In the genomic region with DNA sequence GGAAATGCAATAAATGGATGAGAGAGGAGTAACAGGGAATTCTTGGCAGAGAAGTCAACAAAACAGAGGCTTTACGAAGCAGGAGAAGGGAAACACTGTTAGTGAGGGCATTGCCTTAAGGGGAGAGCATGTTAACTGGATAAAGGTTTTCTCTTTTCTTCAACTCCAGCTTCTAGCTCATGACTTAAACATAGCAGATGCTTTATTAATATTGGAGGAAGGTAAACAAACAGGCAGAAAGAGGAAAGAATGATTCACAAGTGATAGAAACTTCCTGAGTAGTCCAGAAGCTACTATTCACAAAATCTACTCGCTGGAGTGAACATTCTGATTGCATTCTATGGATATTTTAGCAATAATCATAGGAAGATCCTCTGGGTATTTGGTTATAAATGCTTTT, we compare ENCODE assay signal across 25 cellular contexts.
"Had no signal": no experiment of that assay in that cellular context is flagged by ENCODE, and none has a peak within 500 bp of the region (broad histone marks: within the 10 kb centered on the region; RNA-seq: fewer than 3 reads in every experiment).

No MANE protein-coding gene starts in this region.

- H3K4me1 Mint-ChIP-seq: activated naive CD8-positive, alpha-beta T cell treated with anti-CD3 and anti-CD28 coated beads for 36 hours; naive thymus-derived CD4-positive, alpha-beta T cell; stimulated activated effector memory CD8-positive, alpha-beta T cell treated with anti-CD3 and anti-CD28 coated beads, Interleukin-12 subunit alpha, Interleukin-12 subunit beta, amount 100 ng/mL, for 72 hours; stimulated activated naive CD8-positive, alpha-beta T cell treated with anti-CD3 and anti-CD28 coated beads, Interleukin-15, amount 100 ng/mL, for 72 hours; T-helper 17 cell had no signal

- DNase-seq: activated CD4-positive, alpha-beta T cell treated with anti-CD3 and anti-CD28 coated beads for 4 hours; activated CD4-positive, alpha-beta T cell treated with anti-CD3 and anti-CD28 coated beads, Interleukin-2, amount 50 U/mL, for 48 hours; activated CD4-positive, CD25-positive, alpha-beta regulatory T cell; activated naive CD4-positive, alpha-beta T cell treated with Interleukin-2 at 50 U/mL for 16 hours; activated naive CD8-positive, alpha-beta T cell treated with anti-CD3 and anti-CD28 coated beads for 36 hours; activated T-cell treated with anti-CD3 and anti-CD28 coated beads, Interleukin-2, amount 50 U/mL, for 48 hours; effector memory CD4-positive, alpha-beta T cell; glutamatergic neuron; hippocampal formation; islet precursor cell; lower lobe of right lung; naive thymus-derived CD4-positive, alpha-beta T cell; pancreas; psoas muscle; right cardiac atrium; stimulated activated CD4-positive, alpha-beta T cell treated with anti-CD3 and anti-CD28 coated beads, Interleukin-2, amount 100 ng/mL, for 24 hours; stimulated activated naive CD8-positive, alpha-beta T cell treated with anti-CD3 and anti-CD28 coated beads, Interleukin-15, amount 100 ng/mL, for 72 hours; SW 1271; T-helper 17 cell; tibial artery had no signal

- H3K4me3 Mint-ChIP-seq: activated naive CD8-positive, alpha-beta T cell treated with anti-CD3 and anti-CD28 coated beads for 36 hours; dendritic cell treated with granulocyte-macrophage colony-stimulating factor and Interleukin-4, amounts not matched to agents 40 ng/mL and 50 ng/mL, for 4 days; naive thymus-derived CD4-positive, alpha-beta T cell; stimulated activated effector memory CD8-positive, alpha-beta T cell treated with anti-CD3 and anti-CD28 coated beads, Interleukin-12 subunit alpha, Interleukin-12 subunit beta, amount 100 ng/mL, for 72 hours; stimulated activated naive CD8-positive, alpha-beta T cell treated with anti-CD3 and anti-CD28 coated beads, Interleukin-15, amount 100 ng/mL, for 72 hours; T-helper 17 cell had no signal

- H3K27ac Mint-ChIP-seq: activated naive CD8-positive, alpha-beta T cell treated with anti-CD3 and anti-CD28 coated beads for 36 hours; dendritic cell treated with granulocyte-macrophage colony-stimulating factor and Interleukin-4, amounts not matched to agents 40 ng/mL and 50 ng/mL, for 4 days; naive thymus-derived CD4-positive, alpha-beta T cell; stimulated activated effector memory CD8-positive, alpha-beta T cell treated with anti-CD3 and anti-CD28 coated beads, Interleukin-12 subunit alpha, Interleukin-12 subunit beta, amount 100 ng/mL, for 72 hours; stimulated activated naive CD8-positive, alpha-beta T cell treated with anti-CD3 and anti-CD28 coated beads, Interleukin-15, amount 100 ng/mL, for 72 hours; T-helper 17 cell had no signal

- H3K27me3 Mint-ChIP-seq: activated naive CD8-positive, alpha-beta T cell treated with anti-CD3 and anti-CD28 coated beads for 36 hours; dendritic cell treated with granulocyte-macrophage colony-stimulating factor and Interleukin-4, amounts not matched to agents 40 ng/mL and 50 ng/mL, for 4 days; naive thymus-derived CD4-positive, alpha-beta T cell; stimulated activated naive CD8-positive, alpha-beta T cell treated with anti-CD3 and anti-CD28 coated beads, Interleukin-15, amount 100 ng/mL, for 72 hours; T-helper 17 cell had no signal

- H3K27ac ChIP-seq: lower lobe of right lung, pancreas, psoas muscle, tibial artery had no signal

- H3K4me1 ChIP-seq: lower lobe of right lung, pancreas, psoas muscle, tibial artery had no signal

- H3K9me3 ChIP-seq: lower lobe of right lung, pancreas, psoas muscle, tibial artery had no signal

- H3K4me3 ChIP-seq: lower lobe of right lung, pancreas, psoas muscle, tibial artery had no signal

- ATAC-seq: esophagus mucosa; left lobe of liver; lower lobe of right lung; naive thymus-derived CD4-positive, alpha-beta T cell; pancreas; psoas muscle; right cardiac atrium; stimulated activated effector memory CD8-positive, alpha-beta T cell treated with anti-CD3 and anti-CD28 coated beads, Interleukin-12 subunit alpha, Interleukin-12 subunit beta, amount 100 ng/mL, for 72 hours; stimulated activated naive CD8-positive, alpha-beta T cell treated with anti-CD3 and anti-CD28 coated beads, Interleukin-15, amount 100 ng/mL, for 72 hours; T-helper 17 cell had no signal

- H3K27me3 ChIP-seq: pancreas, tibial artery had no signal

- FAIRE-seq: frontal cortex, pancreas had no signal

- H3K36me3 Mint-ChIP-seq: activated naive CD8-positive, alpha-beta T cell treated with anti-CD3 and anti-CD28 coated beads for 36 hours; naive thymus-derived CD4-positive, alpha-beta T cell; stimulated activated effector memory CD8-positive, alpha-beta T cell treated with anti-CD3 and anti-CD28 coated beads, Interleukin-12 subunit alpha, Interleukin-12 subunit beta, amount 100 ng/mL, for 72 hours had no signal

- H3K9me3 Mint-ChIP-seq: activated naive CD8-positive, alpha-beta T cell treated with anti-CD3 and anti-CD28 coated beads for 36 hours; dendritic cell treated with granulocyte-macrophage colony-stimulating factor and Interleukin-4, amounts not matched to agents 40 ng/mL and 50 ng/mL, for 4 days had no signal

- H3K36me3 ChIP-seq: lower lobe of right lung, pancreas, tibial artery had no signal
